13 cellular contexts compared by ENCODE assay signal in genomic region chr9:136096505-136097001, GRCh38. TPM values are rescaled to one million over a fixed set of nuclear protein-coding genes. Genes with fewer than 3 reads are reported as not detected.
DNase-seq lines count a peak whose midpoint lies in the region; ATAC-seq and TF ChIP-seq lines count a peak whose summit lies in the region.
"Had no signal": no experiment of that assay in that cellular context is flagged by ENCODE, and none has a peak within 500 bp of the region (broad histone marks: within the 10 kb centered on the region; RNA-seq: fewer than 3 reads in every experiment).

No MANE protein-coding gene starts in this region.

- H3K9me3 ChIP-seq in aorta (ENCODE audit: control insufficient read depth, low read length) = no peaks in the 10 kb centered on the region
- H3K9me3 ChIP-seq: uterus had no signal

- H3K36me3 Mint-ChIP-seq in activated CD8-positive, alpha-beta memory T cell treated with anti-CD3 and anti-CD28 coated beads, Interleukin-2, amount 10 ng/mL, durations not matched to agents 7 days and 5 days = no peaks in the 10 kb centered on the region
- H3K36me3 Mint-ChIP-seq in WTC11 = no peaks in the 10 kb centered on the region
- H3K36me3 Mint-ChIP-seq in glutamatergic neuron (ENCODE audit: unreplicated experiment) = no peaks in the 10 kb centered on the region
- H3K36me3 Mint-ChIP-seq in stimulated activated effector memory CD8-positive, alpha-beta T cell treated with anti-CD3 and anti-CD28 coated beads, Interleukin-12 subunit alpha, Interleukin-12 subunit beta, amount 100 ng/mL, for 72 hours = peaks cover 6% of the 10 kb centered on the region

- no peak for DNase-seq in activated CD8-positive, alpha-beta memory T cell treated with anti-CD3 and anti-CD28 coated beads, Interleukin-2, amount 10 ng/mL, durations not matched to agents 7 days and 5 days
- DNase-seq in activated CD8-positive, alpha-beta memory T cell treated with anti-CD3 and anti-CD28 coated beads, Interleukin-2, amount 50 U/mL, for 48 hours = no peak
- DNase-seq in WTC11 (ENCODE audit: low spot score) = no peak
- DNase-seq in glutamatergic neuron = no peak
- DNase-seq in stimulated activated effector memory CD8-positive, alpha-beta T cell treated with anti-CD3 and anti-CD28 coated beads, Interleukin-12 subunit alpha, Interleukin-12 subunit beta, amount 100 ng/mL, for 72 hours (ENCODE audit: low spot score in 2 of 2) = no peak
- DNase-seq in aorta = no peak
- DNase-seq: activated CD8-positive, alpha-beta memory T cell treated with anti-CD3 and anti-CD28 coated beads for 24 hours; mesendoderm; NCI-H2171; right cardiac atrium; uterus had no signal

- H3K4me1 ChIP-seq in aorta (ENCODE audit: control insufficient read depth in 1 of 2, insufficient read depth in 2 of 2, low read length in 2 of 2) = peaks cover 0 to 2% of the 10 kb centered on the region in 2 donors

- 81 to 83% methylated on average over 5 of the region's 5 CpGs for WGBS in aorta, 2 donors

- no peak for ATAC-seq in activated CD8-positive, alpha-beta memory T cell treated with anti-CD3 and anti-CD28 coated beads, Interleukin-2, amount 10 ng/mL, durations not matched to agents 7 days and 5 days
- no peak for ATAC-seq in WTC11
- no peak for ATAC-seq in stimulated activated effector memory CD8-positive, alpha-beta T cell treated with anti-CD3 and anti-CD28 coated beads, Interleukin-12 subunit alpha, Interleukin-12 subunit beta, amount 100 ng/mL, for 72 hours
- no peak for ATAC-seq in HG03039 (IDR thresholded peaks at IDR 0.05; ENCODE audit: unreplicated experiment)
- no peak for ATAC-seq in aorta (ENCODE audit: low FRiP score)
- no peak for ATAC-seq in HG02852 (IDR thresholded peaks at IDR 0.05; ENCODE audit: unreplicated experiment)

- intact Hi-C loops in aorta (cut with DNase I) = no loop called here

- POLR2A ChIA-PET in WTC11 (lab: Charles Lee) = interaction anchor here (0.6 kb wide), 2 partner anchors 13 to 170 kb away, joined by 3 to 4 read pairs; no protein-coding TSS in a partner anchor

- H3K27ac Mint-ChIP-seq in activated CD8-positive, alpha-beta memory T cell treated with anti-CD3 and anti-CD28 coated beads, Interleukin-2, amount 10 ng/mL, durations not matched to agents 7 days and 5 days = no peak overlapping the region
- H3K27ac Mint-ChIP-seq in WTC11 = no peak overlapping the region
- no peak overlapping the region for H3K27ac Mint-ChIP-seq in glutamatergic neuron (ENCODE audit: unreplicated experiment)
- H3K27ac Mint-ChIP-seq in stimulated activated effector memory CD8-positive, alpha-beta T cell treated with anti-CD3 and anti-CD28 coated beads, Interleukin-12 subunit alpha, Interleukin-12 subunit beta, amount 100 ng/mL, for 72 hours = no peak overlapping the region

- TF ChIP-seq CTCF in WTC11 (IDR thresholded peaks at IDR 0.05) = no peak
- no peak for TF ChIP-seq CTCF in glutamatergic neuron (IDR thresholded peaks at IDR 0.05; ENCODE audit: partially characterized antibody, unreplicated experiment)

- H3K27me3 Mint-ChIP-seq in activated CD8-positive, alpha-beta memory T cell treated with anti-CD3 and anti-CD28 coated beads, Interleukin-2, amount 10 ng/mL, durations not matched to agents 7 days and 5 days = no peaks in the 10 kb centered on the region
- peaks cover 43% of the 10 kb centered on the region for H3K27me3 Mint-ChIP-seq in WTC11 (ENCODE audit: low read depth)
- peaks cover 10% of the 10 kb centered on the region for H3K27me3 Mint-ChIP-seq in glutamatergic neuron (ENCODE audit: unreplicated experiment)

- H3K27ac ChIP-seq in aorta (ENCODE audit: low read depth in 1 of 2, low read length in 2 of 2) = no peak overlapping the region

- no peak overlapping the region for H3K4me3 ChIP-seq in aorta (ENCODE audit: low read length in 2 of 2)

- H3K27me3 ChIP-seq in aorta (ENCODE audit: control insufficient read depth in 1 of 2, insufficient read depth in 2 of 2, low read length in 1 of 2) = no peaks in the 10 kb centered on the region
- H3K27me3 ChIP-seq: uterus had no signal

- CTCF ChIA-PET in activated CD8-positive, alpha-beta memory T cell treated with anti-CD3 and anti-CD28 coated beads, Interleukin-2, amount 10 ng/mL, durations not matched to agents 7 days and 5 days (lab: Charles Lee) = interaction anchor here (1.0 to 6.1 kb wide), 5 partner anchors 10 to 27 kb away, joined by 3 to 51 read pairs (median 5); no protein-coding TSS in a partner anchor
- CTCF ChIA-PET in WTC11 (lab: Charles Lee) = interaction anchor here (1.3 to 3.7 kb wide), 6 partner anchors 8 to 129 kb away, joined by 3 to 22 read pairs (median 6); no protein-coding TSS in a partner anchor

- no peaks in the 10 kb centered on the region for H3K36me3 ChIP-seq in aorta (ENCODE audit: control insufficient read depth in 1 of 2, insufficient read depth in 2 of 2, low read length in 1 of 2)
- H3K36me3 ChIP-seq: uterus had no signal

- no peaks in the 10 kb centered on the region for H3K9me3 Mint-ChIP-seq in activated CD8-positive, alpha-beta memory T cell treated with anti-CD3 and anti-CD28 coated beads, Interleukin-2, amount 10 ng/mL, durations not matched to agents 7 days and 5 days (ENCODE audit: low read depth)
- H3K9me3 Mint-ChIP-seq in WTC11 (no peaks in the 10 kb centered on the region), glutamatergic neuron (ENCODE audit: unreplicated experiment) (peaks cover 8% of the 10 kb centered on the region)
- no peaks in the 10 kb centered on the region for H3K9me3 Mint-ChIP-seq in stimulated activated effector memory CD8-positive, alpha-beta T cell treated with anti-CD3 and anti-CD28 coated beads, Interleukin-12 subunit alpha, Interleukin-12 subunit beta, amount 100 ng/mL, for 72 hours

- peak overlapping the region; percentile 57 for H3K4me3 Mint-ChIP-seq in activated CD8-positive, alpha-beta memory T cell treated with anti-CD3 and anti-CD28 coated beads, Interleukin-2, amount 10 ng/mL, durations not matched to agents 7 days and 5 days
- H3K4me3 Mint-ChIP-seq in WTC11 (peak overlapping the region; percentile 55), glutamatergic neuron (ENCODE audit: unreplicated experiment) (peak overlapping the region; percentile 20)
- peak overlapping the region; percentile 60 for H3K4me3 Mint-ChIP-seq in stimulated activated effector memory CD8-positive, alpha-beta T cell treated with anti-CD3 and anti-CD28 coated beads, Interleukin-12 subunit alpha, Interleukin-12 subunit beta, amount 100 ng/mL, for 72 hours

- peaks cover 11% of the 10 kb centered on the region for H3K4me1 Mint-ChIP-seq in activated CD8-positive, alpha-beta memory T cell treated with anti-CD3 and anti-CD28 coated beads, Interleukin-2, amount 10 ng/mL, durations not matched to agents 7 days and 5 days
- H3K4me1 Mint-ChIP-seq in WTC11 (peaks cover 32% of the 10 kb centered on the region), glutamatergic neuron (ENCODE audit: low read depth, unreplicated experiment) (peaks cover 4% of the 10 kb centered on the region)
- peaks cover 42% of the 10 kb centered on the region for H3K4me1 Mint-ChIP-seq in stimulated activated effector memory CD8-positive, alpha-beta T cell treated with anti-CD3 and anti-CD28 coated beads, Interleukin-12 subunit alpha, Interleukin-12 subunit beta, amount 100 ng/mL, for 72 hours

TF ChIP-seq in WTC11, 78 proteins besides CTCF, POLR2A, EP300 and RAD21 (continues in another document):
- TF ChIP-seq SMAD4 (CRISPR knock-in tag; IDR thresholded peaks at IDR 0.05) (no peak), ZNF138 (CRISPR knock-in tag; conservative IDR thresholded peaks at IDR 0.05) (no peak), USF1 (CRISPR knock-in tag; IDR thresholded peaks at IDR 0.05) (no peak), NFYB (CRISPR knock-in tag; conservative IDR thresholded peaks at IDR 0.05; ENCODE audit: low read depth) (no peak), PREB (CRISPR knock-in tag; IDR thresholded peaks at IDR 0.05; ENCODE audit: borderline replicate concordance) (no peak), NR2C2 (CRISPR knock-in tag; IDR thresholded peaks at IDR 0.05) (no peak), CDX4 (CRISPR knock-in tag; IDR thresholded peaks at IDR 0.05; ENCODE audit: borderline replicate concordance) (no peak)

RNA-seq across cellular contexts. Expression of gene NACC2, which starts 1.5 kb away (rescaled TPM):
- total RNA-seq in activated CD8-positive, alpha-beta memory T cell treated with anti-CD3 and anti-CD28 coated beads, Interleukin-2, amount 10 ng/mL, durations not matched to agents 7 days and 5 days = 1 to 10 TPM; 6.3 to 9.7 TPM
- 14.1 to 17.1 TPM (median 14.5 TPM) in 3 replicates for total RNA-seq in WTC11 (2021)
- total RNA-seq in glutamatergic neuron (ENCODE audit: unreplicated experiment) = 3.9 TPM
- 10 to 100 TPM; 51.3 to 61.0 TPM for total RNA-seq in aorta
- polyA plus RNA-seq in aorta = 10 to 100 TPM; 10.5 to 11.7 TPM

RNA-seq across cellular contexts. Expression of gene TMEM250, which starts 22.1 kb away (rescaled TPM):
- total RNA-seq in activated CD8-positive, alpha-beta memory T cell treated with anti-CD3 and anti-CD28 coated beads, Interleukin-2, amount 10 ng/mL, durations not matched to agents 7 days and 5 days = 10 to 100 TPM; 42.5 to 44.5 TPM
- total RNA-seq in WTC11 (2021) (39.4 to 41.0 TPM (median 39.5 TPM) in 3 replicates), glutamatergic neuron (ENCODE audit: unreplicated experiment) (16.0 TPM), aorta (10 to 100 TPM; 22.0 to 25.1 TPM)
- polyA plus RNA-seq in aorta = 10 to 100 TPM; 14.9 to 19.0 TPM
